1 cellular context compared by ENCODE assay signal in the genomic region with DNA sequence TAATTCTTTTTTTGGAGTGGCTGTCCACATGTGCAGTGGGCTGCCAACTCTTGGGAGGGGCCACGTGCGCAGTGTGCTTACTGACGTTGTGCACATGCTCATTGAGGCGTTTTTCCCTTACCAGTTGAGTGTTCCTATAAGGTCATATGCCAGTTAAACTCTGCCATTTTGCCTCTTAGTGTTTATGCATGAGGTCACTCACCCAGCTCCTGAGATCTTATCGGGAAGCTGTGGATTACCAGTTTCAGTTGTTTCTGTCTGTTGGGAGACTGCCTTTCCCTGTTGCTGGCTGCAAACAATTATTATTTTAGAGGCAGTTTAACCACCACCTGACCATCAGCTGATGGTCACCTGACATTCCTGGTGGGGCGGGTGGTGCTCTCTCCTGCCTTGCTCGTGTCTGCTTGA.
TF ChIP-seq lines count a peak whose summit lies in the region.

No MANE protein-coding gene starts in this region.

TF ChIP-seq in GM23338, 12 proteins besides CTCF, POLR2A, EP300 and RAD21:
- TF ChIP-seq, protein P1, sequence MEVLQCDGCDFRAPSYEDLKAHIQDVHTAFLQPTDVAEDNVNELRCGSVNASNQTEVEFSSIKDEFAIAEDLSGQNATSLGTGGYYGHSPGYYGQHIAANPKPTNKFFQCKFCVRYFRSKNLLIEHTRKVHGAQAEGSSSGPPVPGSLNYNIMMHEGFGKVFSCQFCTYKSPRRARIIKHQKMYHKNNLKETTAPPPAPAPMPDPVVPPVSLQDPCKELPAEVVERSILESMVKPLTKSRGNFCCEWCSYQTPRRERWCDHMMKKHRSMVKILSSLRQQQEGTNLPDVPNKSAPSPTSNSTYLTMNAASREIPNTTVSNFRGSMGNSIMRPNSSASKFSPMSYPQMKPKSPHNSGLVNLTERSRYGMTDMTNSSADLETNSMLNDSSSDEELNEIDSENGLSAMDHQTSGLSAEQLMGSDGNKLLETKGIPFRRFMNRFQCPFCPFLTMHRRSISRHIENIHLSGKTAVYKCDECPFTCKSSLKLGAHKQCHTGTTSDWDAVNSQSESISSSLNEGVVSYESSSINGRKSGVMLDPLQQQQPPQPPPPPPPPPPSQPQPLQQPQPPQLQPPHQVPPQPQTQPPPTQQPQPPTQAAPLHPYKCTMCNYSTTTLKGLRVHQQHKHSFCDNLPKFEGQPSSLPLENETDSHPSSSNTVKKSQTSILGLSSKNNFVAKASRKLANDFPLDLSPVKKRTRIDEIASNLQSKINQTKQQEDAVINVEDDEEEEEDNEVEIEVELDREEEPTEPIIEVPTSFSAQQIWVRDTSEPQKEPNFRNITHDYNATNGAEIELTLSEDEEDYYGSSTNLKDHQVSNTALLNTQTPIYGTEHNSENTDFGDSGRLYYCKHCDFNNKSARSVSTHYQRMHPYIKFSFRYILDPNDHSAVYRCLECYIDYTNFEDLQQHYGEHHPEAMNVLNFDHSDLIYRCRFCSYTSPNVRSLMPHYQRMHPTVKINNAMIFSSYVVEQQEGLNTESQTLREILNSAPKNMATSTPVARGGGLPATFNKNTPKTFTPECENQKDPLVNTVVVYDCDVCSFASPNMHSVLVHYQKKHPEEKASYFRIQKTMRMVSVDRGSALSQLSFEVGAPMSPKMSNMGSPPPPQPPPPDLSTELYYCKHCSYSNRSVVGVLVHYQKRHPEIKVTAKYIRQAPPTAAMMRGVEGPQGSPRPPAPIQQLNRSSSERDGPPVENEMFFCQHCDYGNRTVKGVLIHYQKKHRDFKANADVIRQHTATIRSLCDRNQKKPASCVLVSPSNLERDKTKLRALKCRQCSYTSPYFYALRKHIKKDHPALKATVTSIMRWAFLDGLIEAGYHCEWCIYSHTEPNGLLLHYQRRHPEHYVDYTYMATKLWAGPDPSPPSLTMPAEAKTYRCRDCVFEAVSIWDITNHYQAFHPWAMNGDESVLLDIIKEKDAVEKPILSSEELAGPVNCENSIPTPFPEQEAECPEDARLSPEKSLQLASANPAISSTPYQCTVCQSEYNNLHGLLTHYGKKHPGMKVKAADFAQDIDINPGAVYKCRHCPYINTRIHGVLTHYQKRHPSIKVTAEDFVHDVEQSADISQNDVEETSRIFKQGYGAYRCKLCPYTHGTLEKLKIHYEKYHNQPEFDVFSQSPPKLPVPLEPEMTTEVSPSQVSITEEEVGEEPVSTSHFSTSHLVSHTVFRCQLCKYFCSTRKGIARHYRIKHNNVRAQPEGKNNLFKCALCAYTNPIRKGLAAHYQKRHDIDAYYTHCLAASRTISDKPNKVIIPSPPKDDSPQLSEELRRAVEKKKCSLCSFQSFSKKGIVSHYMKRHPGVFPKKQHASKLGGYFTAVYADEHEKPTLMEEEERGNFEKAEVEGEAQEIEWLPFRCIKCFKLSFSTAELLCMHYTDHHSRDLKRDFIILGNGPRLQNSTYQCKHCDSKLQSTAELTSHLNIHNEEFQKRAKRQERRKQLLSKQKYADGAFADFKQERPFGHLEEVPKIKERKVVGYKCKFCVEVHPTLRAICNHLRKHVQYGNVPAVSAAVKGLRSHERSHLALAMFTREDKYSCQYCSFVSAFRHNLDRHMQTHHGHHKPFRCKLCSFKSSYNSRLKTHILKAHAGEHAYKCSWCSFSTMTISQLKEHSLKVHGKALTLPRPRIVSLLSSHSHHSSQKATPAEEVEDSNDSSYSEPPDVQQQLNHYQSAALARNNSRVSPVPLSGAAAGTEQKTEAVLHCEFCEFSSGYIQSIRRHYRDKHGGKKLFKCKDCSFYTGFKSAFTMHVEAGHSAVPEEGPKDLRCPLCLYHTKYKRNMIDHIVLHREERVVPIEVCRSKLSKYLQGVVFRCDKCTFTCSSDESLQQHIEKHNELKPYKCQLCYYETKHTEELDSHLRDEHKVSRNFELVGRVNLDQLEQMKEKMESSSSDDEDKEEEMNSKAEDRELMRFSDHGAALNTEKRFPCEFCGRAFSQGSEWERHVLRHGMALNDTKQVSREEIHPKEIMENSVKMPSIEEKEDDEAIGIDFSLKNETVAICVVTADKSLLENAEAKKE (CRISPR knock-in tag; IDR thresholded peaks at IDR 0.05), result no peak
